17 cellular contexts compared by ENCODE assay signal in genomic region chr1:162381383-162381782, GRCh38. TPM values are rescaled to one million over a fixed set of nuclear protein-coding genes. Genes with fewer than 3 reads are reported as not detected.
DNase-seq lines count a peak whose midpoint lies in the region; ATAC-seq, FAIRE-seq and TF ChIP-seq lines count a peak whose summit lies in the region.
"Had no signal": no experiment of that assay in that cellular context is flagged by ENCODE, and none has a peak within 500 bp of the region (broad histone marks: within the 10 kb centered on the region; RNA-seq: fewer than 3 reads in every experiment).

Gene C1orf226 (plus strand): TSS chr1:162381728. CDS start chr1:162381902, 174 bp downstream.

- peaks cover 3% of the 10 kb centered on the region for H3K27me3 Mint-ChIP-seq in glutamatergic neuron (ENCODE audit: unreplicated experiment)
- H3K27me3 Mint-ChIP-seq: activated CD4-positive, alpha-beta T cell treated with anti-CD3 and anti-CD28 coated beads, Interleukin-2, amount 10 ng/mL, durations not matched to agents 24 days and 14 days; stimulated activated naive CD8-positive, alpha-beta T cell treated with anti-CD3 and anti-CD28 coated beads, Interleukin-15, Interleukin-2, amounts not matched to agents 100 ng/mL and 50 ng/mL, for 24 hours had no signal

- TF ChIP-seq CTCF in RWPE2 (IDR thresholded peaks at IDR 0.05; ENCODE audit: poor library complexity, severe bottlenecking) (no peak), glutamatergic neuron (IDR thresholded peaks at IDR 0.05; ENCODE audit: partially characterized antibody, unreplicated experiment) (no peak)

- H3K9me3 ChIP-seq in RWPE2 (ENCODE audit: severe bottlenecking), result no peaks in the 10 kb centered on the region
- H3K9me3 ChIP-seq: neutrophil had no signal

- no peaks in the 10 kb centered on the region for H3K36me3 ChIP-seq in RWPE2 (ENCODE audit: low read depth)

- TF ChIP-seq POLR2A in GM12891 (IDR thresholded peaks at IDR 0.05; ENCODE audit: low read depth, low read length), result no peak

- H3K36me3 Mint-ChIP-seq in glutamatergic neuron (ENCODE audit: unreplicated experiment), result peaks cover 5% of the 10 kb centered on the region

- ATAC-seq in RWPE2 (ENCODE audit: low read depth) (peak; percentile 85), sciatic nerve (no peak)
- ATAC-seq: left ventricle myocardium superior had no signal

- no peak within 1 kb of the TSS for H3K27ac Mint-ChIP-seq in glutamatergic neuron (ENCODE audit: unreplicated experiment)
- H3K27ac Mint-ChIP-seq: activated CD4-positive, alpha-beta T cell treated with anti-CD3 and anti-CD28 coated beads, Interleukin-2, amount 10 ng/mL, durations not matched to agents 24 days and 14 days; stimulated activated naive CD8-positive, alpha-beta T cell treated with anti-CD3 and anti-CD28 coated beads, Interleukin-15, Interleukin-2, amounts not matched to agents 100 ng/mL and 50 ng/mL, for 24 hours had no signal

- DNase-seq in DMS53 (lab: John Stamatoyannopoulos, UW), result peak; percentile 39
- no peak for DNase-seq in RWPE2 (ENCODE audit: low spot score)
- no peak for DNase-seq in glutamatergic neuron
- DNase-seq in sciatic nerve (ENCODE audit: low spot score), result no peak
- DNase-seq in GM12891 (ENCODE audit: insufficient read length, low spot score), result no peak
- DNase-seq in NCI-H1436 treated with DMSO at 0.1 percent for 48 hours (lab: John Stamatoyannopoulos, UW), result no peak
- DNase-seq in RPMI8226, result no peak
- no peak for DNase-seq in DMS79 treated with DMSO at 0.1 percent for 48 hours (lab: John Stamatoyannopoulos, UW)
- DNase-seq: activated CD4-positive, alpha-beta T cell treated with anti-CD3 and anti-CD28 coated beads, Interleukin-2, amount 10 ng/mL, durations not matched to agents 24 days and 14 days; erythroblast; left ventricle myocardium superior; NCI-H187 treated with DMSO at 0.1 percent for 48 hours; NCI-H69 had no signal

- peaks cover 19% of the 10 kb centered on the region for H3K4me1 ChIP-seq in RWPE2 (ENCODE audit: insufficient read depth, poor library complexity, severe bottlenecking)

- H3K27ac ChIP-seq in RWPE2 (ENCODE audit: poor library complexity, severe bottlenecking), result peak within 1 kb of the TSS; percentile 89
- H3K27ac ChIP-seq: neutrophil had no signal

- no peak within 1 kb of the TSS for H3K4me3 Mint-ChIP-seq in glutamatergic neuron (ENCODE audit: unreplicated experiment)
- H3K4me3 Mint-ChIP-seq: activated CD4-positive, alpha-beta T cell treated with anti-CD3 and anti-CD28 coated beads, Interleukin-2, amount 10 ng/mL, durations not matched to agents 24 days and 14 days; central memory CD8-positive, alpha-beta T cell; stimulated activated naive CD8-positive, alpha-beta T cell treated with anti-CD3 and anti-CD28 coated beads, Interleukin-15, Interleukin-2, amounts not matched to agents 100 ng/mL and 50 ng/mL, for 24 hours had no signal

- no peak for FAIRE-seq in GM12891 (lab: Jason Lieb, UNC)

- H3K4me1 Mint-ChIP-seq in glutamatergic neuron (ENCODE audit: low read depth, unreplicated experiment), result peaks cover 4% of the 10 kb centered on the region
- H3K4me1 Mint-ChIP-seq: activated CD4-positive, alpha-beta T cell treated with anti-CD3 and anti-CD28 coated beads, Interleukin-2, amount 10 ng/mL, durations not matched to agents 24 days and 14 days; central memory CD8-positive, alpha-beta T cell had no signal

- no peaks in the 10 kb centered on the region for H3K27me3 ChIP-seq in RWPE2 (ENCODE audit: insufficient read depth, poor library complexity, severe bottlenecking)
- H3K27me3 ChIP-seq: neutrophil had no signal

- intact Hi-C loops in sciatic nerve (cut with DNase I), result no loop called here

- H3K9me3 Mint-ChIP-seq in glutamatergic neuron (ENCODE audit: unreplicated experiment), result peaks cover 7% of the 10 kb centered on the region
- H3K9me3 Mint-ChIP-seq: activated CD4-positive, alpha-beta T cell treated with anti-CD3 and anti-CD28 coated beads, Interleukin-2, amount 10 ng/mL, durations not matched to agents 24 days and 14 days; central memory CD8-positive, alpha-beta T cell; stimulated activated naive CD8-positive, alpha-beta T cell treated with anti-CD3 and anti-CD28 coated beads, Interleukin-15, Interleukin-2, amounts not matched to agents 100 ng/mL and 50 ng/mL, for 24 hours had no signal

- H3K4me3 ChIP-seq in RWPE2 (ENCODE audit: severe bottlenecking), result no peak within 1 kb of the TSS

TF ChIP-seq in GM12891, 5 proteins besides CTCF, POLR2A, EP300 and RAD21:
- TF ChIP-seq SPI1 (IDR thresholded peaks at IDR 0.05; ENCODE audit: low read depth, low read length) (no peak), PAX5 (IDR thresholded peaks at IDR 0.05; ENCODE audit: insufficient read depth, low read length, severe bottlenecking) (no peak), TAF1 (IDR thresholded peaks at IDR 0.05; ENCODE audit: low read depth, low read length) (no peak), POLR2AphosphoS5 (IDR thresholded peaks at IDR 0.05; ENCODE audit: low read depth, low read length) (no peak), POU2F2 (IDR thresholded peaks at IDR 0.05; ENCODE audit: low read depth, low read length) (no peak)
TF ChIP-seq in GM12891: peak in this region for 0.

RNA-seq across cellular contexts. Expression of gene C1orf226, which starts in this region (rescaled TPM):
- total RNA-seq in glutamatergic neuron (ENCODE audit: unreplicated experiment) (12.3 TPM), sciatic nerve (13.0 TPM)
- not detected for polyA plus RNA-seq in GM12891 (2012; ENCODE audit: low read depth, missing spikeins)
- total RNA-seq: activated CD4-positive, alpha-beta T cell treated with anti-CD3 and anti-CD28 coated beads, Interleukin-2, amount 10 ng/mL, durations not matched to agents 24 days and 14 days; T-helper 2 cell treated with Interferon-gamma antibody and Interleukin-4, amounts not matched to agents 100 ng/mL and 5 ng/mL, for 36 hours had no signal
